ENCODE assay signal across 16 cellular contexts in the genomic region with DNA sequence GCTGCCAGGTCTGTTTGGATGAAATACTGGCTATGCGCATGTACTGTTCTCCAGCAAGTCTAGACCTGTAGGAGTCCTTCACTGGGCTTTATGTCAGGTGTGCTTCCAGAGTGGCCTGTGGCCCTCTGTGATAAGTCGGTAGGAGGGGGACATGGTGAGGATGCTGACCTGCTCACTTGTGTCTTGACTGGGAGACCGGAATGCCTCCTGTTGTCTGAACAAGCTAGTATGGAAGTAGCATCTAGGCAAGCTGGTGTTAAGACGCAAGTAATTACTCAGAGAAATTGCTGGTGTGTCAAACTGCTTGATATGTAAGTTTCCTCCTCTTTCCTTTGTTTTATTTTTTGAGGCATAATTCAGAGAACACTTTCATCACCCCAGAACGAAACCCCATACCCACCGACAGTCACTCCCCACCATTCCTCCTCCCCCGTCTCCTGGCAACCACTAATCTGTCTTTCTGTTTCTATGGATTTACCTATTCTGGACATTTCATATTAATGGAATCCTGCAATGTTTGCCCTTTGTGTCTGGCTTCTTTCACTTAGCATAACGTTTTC. TPM values are rescaled to one million over a fixed set of nuclear protein-coding genes. Genes with fewer than 3 reads are reported as not detected.
DNase-seq lines count a peak whose midpoint lies in the region; ATAC-seq, FAIRE-seq and TF ChIP-seq lines count a peak whose summit lies in the region.
"Had no signal": no experiment of that assay in that cellular context is flagged by ENCODE, and none has a peak within 500 bp of the region (broad histone marks: within the 10 kb centered on the region; RNA-seq: fewer than 3 reads in every experiment).

No MANE protein-coding gene starts in this region.

- no peak for FAIRE-seq in H54 (lab: Jason Lieb, UNC)

- no peak for TF ChIP-seq EP300 in gastroesophageal sphincter (IDR thresholded peaks at IDR 0.05)

- peak overlapping the region; percentile 69 to 82 (median 78) for H3K27ac ChIP-seq in gastroesophageal sphincter
- peak overlapping the region; percentile 73 for H3K27ac ChIP-seq in psoas muscle
- no peak overlapping the region for H3K27ac ChIP-seq in caudate nucleus (ENCODE audit: low read depth, low read length)
- H3K27ac ChIP-seq: colonic mucosa, SK-N-MC had no signal

- peaks cover 0 to 11% (median 0%) of the 10 kb centered on the region in 3 donors for H3K9me3 ChIP-seq in gastroesophageal sphincter
- H3K9me3 ChIP-seq in psoas muscle = no peaks in the 10 kb centered on the region
- H3K9me3 ChIP-seq: colonic mucosa had no signal

- H3K27me3 ChIP-seq in gastroesophageal sphincter (no peaks in the 10 kb centered on the region), psoas muscle (ENCODE audit: insufficient read depth in 3 of 3, low read length in 2 of 3) (no peaks in the 10 kb centered on the region)
- H3K27me3 ChIP-seq: colonic mucosa, spleen had no signal

- H3K4me3 Mint-ChIP-seq in WTC11 = peak overlapping the region; percentile 30; the same call in 1 of the 2 replicates
- no peak overlapping the region for H3K4me3 Mint-ChIP-seq in activated CD8-positive, alpha-beta T cell treated with anti-CD3 and anti-CD28 coated beads, Interleukin-2, amount 10 ng/mL, durations not matched to agents 7 days and 5 days
- H3K4me3 Mint-ChIP-seq: activated T-cell treated with anti-CD3 and anti-CD28 coated beads, Interleukin-2, amount 50 U/mL, for 24 hours; CD4-positive, CD25-positive, alpha-beta regulatory T cell; T-helper 1 cell treated with Interleukin-12 subunit alpha and Interleukin-12 subunit beta and Interleukin-4 antibody, amounts not matched to agents 30 μg/mL and 1 μg/mL, for 36 hours had no signal

- peaks cover 59% of the 10 kb centered on the region for H3K4me1 Mint-ChIP-seq in WTC11
- H3K4me1 Mint-ChIP-seq in activated CD8-positive, alpha-beta T cell treated with anti-CD3 and anti-CD28 coated beads, Interleukin-2, amount 10 ng/mL, durations not matched to agents 7 days and 5 days (ENCODE audit: low read depth) = peaks cover 20% of the 10 kb centered on the region

- CTCF ChIA-PET in WTC11 (lab: Charles Lee) = interaction anchor here (1.1 to 2.4 kb wide), 6 partner anchors 7 to 95 kb away, joined by 4 to 32 read pairs (median 6); no protein-coding TSS in a partner anchor
- CTCF ChIA-PET in activated CD8-positive, alpha-beta T cell treated with anti-CD3 and anti-CD28 coated beads, Interleukin-2, amount 10 ng/mL, durations not matched to agents 7 days and 5 days (lab: Charles Lee) = interaction anchor here (1.2 to 2.6 kb wide), 6 partner anchors 10 to 37 kb away, joined by 4 to 13 read pairs (median 7); no protein-coding TSS in a partner anchor

- H3K4me1 ChIP-seq in gastroesophageal sphincter (peaks cover 3 to 91% (median 23%) of the 10 kb centered on the region in 3 donors), psoas muscle (peaks cover 75% of the 10 kb centered on the region)
- H3K4me1 ChIP-seq: colonic mucosa had no signal

- H3K36me3 ChIP-seq in gastroesophageal sphincter = peaks cover 0 to 19% of the 10 kb centered on the region in 2 donors
- H3K36me3 ChIP-seq in psoas muscle (ENCODE audit: insufficient read depth in 1 of 2, low read depth in 1 of 2) = no peaks in the 10 kb centered on the region
- H3K36me3 ChIP-seq: colonic mucosa had no signal

- no peaks in the 10 kb centered on the region for H3K27me3 Mint-ChIP-seq in WTC11 (ENCODE audit: low read depth)
- no peaks in the 10 kb centered on the region for H3K27me3 Mint-ChIP-seq in activated CD8-positive, alpha-beta T cell treated with anti-CD3 and anti-CD28 coated beads, Interleukin-2, amount 10 ng/mL, durations not matched to agents 7 days and 5 days (ENCODE audit: low read depth)
- H3K27me3 Mint-ChIP-seq: activated T-cell treated with anti-CD3 and anti-CD28 coated beads, Interleukin-2, amount 50 U/mL, for 24 hours; CD4-positive, CD25-positive, alpha-beta regulatory T cell had no signal

- WGBS in gastroesophageal sphincter (ENCODE audit: low coverage in 1 of 2), 2 donors = 52 to 64% methylated on average over 4 to 7 of the region's 8 CpGs
- 78 to 86% (median 82%) methylated on average over 8 of the region's 8 CpGs for WGBS in psoas muscle, 3 donors

- POLR2A ChIA-PET in WTC11 (lab: Charles Lee) = no interaction called here
- POLR2A ChIA-PET in activated CD8-positive, alpha-beta T cell treated with anti-CD3 and anti-CD28 coated beads, Interleukin-2, amount 10 ng/mL, durations not matched to agents 7 days and 5 days (lab: Charles Lee) = no interaction called here

- peaks cover 18% of the 10 kb centered on the region for H3K9me3 Mint-ChIP-seq in WTC11
- peaks cover 11% of the 10 kb centered on the region for H3K9me3 Mint-ChIP-seq in activated CD8-positive, alpha-beta T cell treated with anti-CD3 and anti-CD28 coated beads, Interleukin-2, amount 10 ng/mL, durations not matched to agents 7 days and 5 days (ENCODE audit: insufficient read depth)

- intact Hi-C loops in psoas muscle (cut with DNase I) = no loop called here

- no peak overlapping the region for H3K4me3 ChIP-seq in gastroesophageal sphincter
- H3K4me3 ChIP-seq in psoas muscle = no peak overlapping the region
- H3K4me3 ChIP-seq: colonic mucosa, SK-N-MC, spleen had no signal

- H3K27ac Mint-ChIP-seq in WTC11 = peak overlapping the region; percentile 78
- H3K27ac Mint-ChIP-seq in activated CD8-positive, alpha-beta T cell treated with anti-CD3 and anti-CD28 coated beads, Interleukin-2, amount 10 ng/mL, durations not matched to agents 7 days and 5 days = no peak overlapping the region
- H3K27ac Mint-ChIP-seq: activated T-cell treated with anti-CD3 and anti-CD28 coated beads, Interleukin-2, amount 50 U/mL, for 24 hours; T-helper 1 cell treated with Interleukin-12 subunit alpha and Interleukin-12 subunit beta and Interleukin-4 antibody, amounts not matched to agents 30 μg/mL and 1 μg/mL, for 36 hours had no signal

- ATAC-seq in WTC11 (peak; percentile 17; the same call in 1 of the 2 replicates), gastroesophageal sphincter (no peak), psoas muscle (no peak)
- no peak for ATAC-seq in activated CD8-positive, alpha-beta T cell treated with anti-CD3 and anti-CD28 coated beads, Interleukin-2, amount 10 ng/mL, durations not matched to agents 7 days and 5 days
- ATAC-seq: stimulated activated naive CD8-positive, alpha-beta T cell treated with anti-CD3 and anti-CD28 coated beads, Interleukin-15, Interleukin-2, amounts not matched to agents 100 U/mL and 50 U/mL, for 24 hours had no signal

- TF ChIP-seq CTCF in WTC11 (IDR thresholded peaks at IDR 0.05) (no peak), gastroesophageal sphincter (IDR thresholded peaks at IDR 0.05) (no peak), psoas muscle (IDR thresholded peaks at IDR 0.05) (no peak)

- no peak for TF ChIP-seq POLR2A in gastroesophageal sphincter (IDR thresholded peaks at IDR 0.05)
- TF ChIP-seq POLR2A in H54 (IDR thresholded peaks at IDR 0.05; ENCODE audit: low read depth, low read length) = no peak

- peaks cover 29% of the 10 kb centered on the region for H3K36me3 Mint-ChIP-seq in WTC11
- peaks cover 20% of the 10 kb centered on the region for H3K36me3 Mint-ChIP-seq in activated CD8-positive, alpha-beta T cell treated with anti-CD3 and anti-CD28 coated beads, Interleukin-2, amount 10 ng/mL, durations not matched to agents 7 days and 5 days (ENCODE audit: low read depth)

- peak; percentile 11 for DNase-seq in HPDE6-E6E7 (ENCODE audit: extremely low spot score)
- no peak for DNase-seq in WTC11 (ENCODE audit: low spot score)
- no peak for DNase-seq in psoas muscle
- no peak for DNase-seq in H54 (ENCODE audit: insufficient read length, low spot score)
- no peak for DNase-seq in caudate nucleus (lab: John Stamatoyannopoulos, UW)
- no peak for DNase-seq in activated CD8-positive, alpha-beta T cell treated with anti-CD3 and anti-CD28 coated beads, Interleukin-2, amount 10 ng/mL, durations not matched to agents 7 days and 5 days
- DNase-seq: activated T-cell treated with anti-CD3 and anti-CD28 coated beads, Interleukin-2, amount 50 U/mL, for 24 hours; colonic mucosa; NCI-H1694; NCI-H2171 treated with DMSO at 0.1 percent for 48 hours; spleen had no signal

TF ChIP-seq in WTC11, 78 proteins besides CTCF, POLR2A, EP300 and RAD21 (continues in another document):
- TF ChIP-seq, protein P1, sequence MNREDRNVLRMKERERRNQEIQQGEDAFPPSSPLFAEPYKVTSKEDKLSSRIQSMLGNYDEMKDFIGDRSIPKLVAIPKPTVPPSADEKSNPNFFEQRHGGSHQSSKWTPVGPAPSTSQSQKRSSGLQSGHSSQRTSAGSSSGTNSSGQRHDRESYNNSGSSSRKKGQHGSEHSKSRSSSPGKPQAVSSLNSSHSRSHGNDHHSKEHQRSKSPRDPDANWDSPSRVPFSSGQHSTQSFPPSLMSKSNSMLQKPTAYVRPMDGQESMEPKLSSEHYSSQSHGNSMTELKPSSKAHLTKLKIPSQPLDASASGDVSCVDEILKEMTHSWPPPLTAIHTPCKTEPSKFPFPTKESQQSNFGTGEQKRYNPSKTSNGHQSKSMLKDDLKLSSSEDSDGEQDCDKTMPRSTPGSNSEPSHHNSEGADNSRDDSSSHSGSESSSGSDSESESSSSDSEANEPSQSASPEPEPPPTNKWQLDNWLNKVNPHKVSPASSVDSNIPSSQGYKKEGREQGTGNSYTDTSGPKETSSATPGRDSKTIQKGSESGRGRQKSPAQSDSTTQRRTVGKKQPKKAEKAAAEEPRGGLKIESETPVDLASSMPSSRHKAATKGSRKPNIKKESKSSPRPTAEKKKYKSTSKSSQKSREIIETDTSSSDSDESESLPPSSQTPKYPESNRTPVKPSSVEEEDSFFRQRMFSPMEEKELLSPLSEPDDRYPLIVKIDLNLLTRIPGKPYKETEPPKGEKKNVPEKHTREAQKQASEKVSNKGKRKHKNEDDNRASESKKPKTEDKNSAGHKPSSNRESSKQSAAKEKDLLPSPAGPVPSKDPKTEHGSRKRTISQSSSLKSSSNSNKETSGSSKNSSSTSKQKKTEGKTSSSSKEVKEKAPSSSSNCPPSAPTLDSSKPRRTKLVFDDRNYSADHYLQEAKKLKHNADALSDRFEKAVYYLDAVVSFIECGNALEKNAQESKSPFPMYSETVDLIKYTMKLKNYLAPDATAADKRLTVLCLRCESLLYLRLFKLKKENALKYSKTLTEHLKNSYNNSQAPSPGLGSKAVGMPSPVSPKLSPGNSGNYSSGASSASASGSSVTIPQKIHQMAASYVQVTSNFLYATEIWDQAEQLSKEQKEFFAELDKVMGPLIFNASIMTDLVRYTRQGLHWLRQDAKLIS (CRISPR knock-in tag; IDR thresholded peaks at IDR 0.05; ENCODE audit: borderline replicate concordance) = no peak

RNA-seq across cellular contexts. Expression of a gene that starts 13.3 kb away (rescaled TPM):
- total RNA-seq in WTC11 (2021) (9.3 to 10.9 TPM (median 10.8 TPM) in 3 replicates), gastroesophageal sphincter (1 to 10 TPM; 3.2 to 8.4 (median 5.5) TPM), psoas muscle (1 to 10 TPM; 5.1 to 7.6 (median 6.1) TPM)
- polyA plus RNA-seq in psoas muscle = 10 to 100 TPM in 1 of 3 donors, 1 to 10 TPM in 2; 2.4 to 11.4 (median 2.4) TPM
- 1 to 10 TPM; 4.8 to 6.3 TPM for total RNA-seq in activated CD8-positive, alpha-beta T cell treated with anti-CD3 and anti-CD28 coated beads, Interleukin-2, amount 10 ng/mL, durations not matched to agents 7 days and 5 days

RNA-seq across cellular contexts. Expression of a gene that starts 13.4 kb away (rescaled TPM):
- 57.8 to 61.3 TPM (median 60.1 TPM) in 3 replicates for total RNA-seq in WTC11 (2021)
- total RNA-seq in gastroesophageal sphincter = 100 to 1,000 TPM; 105 to 207 (median 144) TPM
- total RNA-seq in psoas muscle = 100 to 1,000 TPM; 129 to 204 (median 139) TPM
- 100 to 1,000 TPM in 2 of 3 donors, 10 to 100 TPM in 1; 50.3 to 127 (median 110) TPM for polyA plus RNA-seq in psoas muscle
- total RNA-seq in activated CD8-positive, alpha-beta T cell treated with anti-CD3 and anti-CD28 coated beads, Interleukin-2, amount 10 ng/mL, durations not matched to agents 7 days and 5 days = 10 to 100 TPM; 12.5 to 13.4 TPM
